23 cellular contexts compared by ENCODE assay signal in the genomic region with DNA sequence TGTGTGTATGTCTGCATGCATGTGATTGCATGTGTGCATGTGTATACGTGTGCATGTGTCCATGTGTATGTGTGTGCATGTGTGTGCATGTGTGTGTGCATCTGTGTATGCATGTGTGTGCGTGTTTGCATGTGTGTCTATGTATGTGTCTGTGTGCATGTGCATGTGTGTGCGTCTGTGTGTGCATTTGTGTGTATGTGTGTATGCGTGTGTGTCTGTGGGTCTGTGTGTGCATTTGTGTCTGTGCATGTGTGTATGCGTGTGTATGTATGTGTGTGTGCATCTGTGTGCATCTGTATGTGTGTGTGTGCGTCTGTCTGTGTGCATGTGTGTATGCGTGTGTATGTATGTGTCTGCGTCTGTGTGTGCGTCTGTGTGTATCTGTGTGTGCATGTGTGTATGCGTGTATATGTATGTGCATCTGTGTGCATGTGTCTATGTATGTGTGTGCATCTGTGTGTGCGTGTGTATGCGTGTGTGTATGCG. TPM values are rescaled to one million over a fixed set of nuclear protein-coding genes. Genes with fewer than 3 reads are reported as not detected.
DNase-seq lines count a peak whose midpoint lies in the region; ATAC-seq and TF ChIP-seq lines count a peak whose summit lies in the region.
"Had no signal": no experiment of that assay in that cellular context is flagged by ENCODE, and none has a peak within 500 bp of the region (broad histone marks: within the 10 kb centered on the region; RNA-seq: fewer than 3 reads in every experiment).

No MANE protein-coding gene starts in this region.

- H3K9me3 ChIP-seq in Peyer's patch = no peaks in the 10 kb centered on the region
- H3K9me3 ChIP-seq: esophagus squamous epithelium, ovary, transverse colon had no signal

- TF ChIP-seq CTCF in activated CD8-positive, alpha-beta T cell treated with anti-CD3 and anti-CD28 coated beads for 36 hours (IDR thresholded peaks at IDR 0.05) = no peak
- TF ChIP-seq CTCF in RWPE1 (conservative IDR thresholded peaks at IDR 0.05; ENCODE audit: low read depth) = no peak
- no peak for TF ChIP-seq CTCF in nephron progenitor cell (IDR thresholded peaks at IDR 0.05)
- TF ChIP-seq CTCF in Peyer's patch (IDR thresholded peaks at IDR 0.05) = no peak

- intact Hi-C loops in activated CD8-positive, alpha-beta T cell treated with anti-CD3 and anti-CD28 coated beads for 36 hours (cut with micrococcal nuclease) = no loop called here

- no peak for DNase-seq in activated CD8-positive, alpha-beta T cell treated with anti-CD3 and anti-CD28 coated beads, Interleukin-2, amount 10 ng/mL, durations not matched to agents 7 days and 5 days
- DNase-seq in activated CD8-positive, alpha-beta T cell treated with anti-CD3 and anti-CD28 coated beads for 36 hours = no peak
- no peak for DNase-seq in RWPE1 (ENCODE audit: low spot score)
- DNase-seq in nephron progenitor cell = no peak
- DNase-seq in Peyer's patch = no peak
- DNase-seq: activated CD4-positive, CD25-positive, alpha-beta regulatory T cell; amygdala; C1 segment of cervical spinal cord; DMS53; esophagus squamous epithelium; left ventricle myocardium superior; NCI-H526 treated with DMSO at 0.1 percent for 48 hours; OCI-M1; ovary; stimulated activated naive CD8-positive, alpha-beta T cell treated with anti-CD3 and anti-CD28 coated beads, Interleukin-15, Interleukin-2, amounts not matched to agents 100 U/mL and 50 U/mL, for 24 hours; transverse colon had no signal

- H3K4me3 ChIP-seq in Peyer's patch = no peak overlapping the region
- H3K4me3 ChIP-seq: esophagus squamous epithelium, ovary, transverse colon had no signal

- no peaks in the 10 kb centered on the region for H3K27me3 ChIP-seq in Peyer's patch
- H3K27me3 ChIP-seq: ovary had no signal

- CTCF ChIA-PET in activated CD8-positive, alpha-beta T cell treated with anti-CD3 and anti-CD28 coated beads, Interleukin-2, amount 10 ng/mL, durations not matched to agents 7 days and 5 days (lab: Charles Lee) = no interaction called here
- CTCF ChIA-PET in activated CD8-positive, alpha-beta T cell treated with anti-CD3 and anti-CD28 coated beads for 36 hours (lab: Charles Lee) = interaction anchor here (0.6 kb wide), 1 partner anchor 17 kb away, joined by 3 read pairs; no protein-coding TSS in a partner anchor
- CTCF ChIA-PET in RWPE1 (lab: Yijun Ruan, JAX) = no interaction called here

- H3K27ac ChIP-seq in RWPE1 (peak overlapping the region; percentile 51; the same call in 1 of the 2 replicates), Peyer's patch (no peak overlapping the region)
- H3K27ac ChIP-seq: esophagus squamous epithelium, ovary, transverse colon had no signal

- ATAC-seq in activated CD8-positive, alpha-beta T cell treated with anti-CD3 and anti-CD28 coated beads, Interleukin-2, amount 10 ng/mL, durations not matched to agents 7 days and 5 days = no peak
- no peak for ATAC-seq in activated CD8-positive, alpha-beta T cell treated with anti-CD3 and anti-CD28 coated beads for 36 hours
- ATAC-seq in GM18517 (IDR thresholded peaks at IDR 0.05; ENCODE audit: unreplicated experiment) = no peak
- ATAC-seq: left ventricle myocardium superior; stimulated activated naive CD8-positive, alpha-beta T cell treated with anti-CD3 and anti-CD28 coated beads, Interleukin-15, Interleukin-2, amounts not matched to agents 100 U/mL and 50 U/mL, for 24 hours had no signal

- peaks cover 43% of the 10 kb centered on the region for H3K4me1 Mint-ChIP-seq in activated CD8-positive, alpha-beta T cell treated with anti-CD3 and anti-CD28 coated beads, Interleukin-2, amount 10 ng/mL, durations not matched to agents 7 days and 5 days (ENCODE audit: low read depth)
- H3K4me1 Mint-ChIP-seq in activated CD8-positive, alpha-beta T cell treated with anti-CD3 and anti-CD28 coated beads for 36 hours (ENCODE audit: low read depth) = peaks cover 29% of the 10 kb centered on the region
- peaks cover 10% of the 10 kb centered on the region for H3K4me1 Mint-ChIP-seq in nephron progenitor cell

- H3K4me1 ChIP-seq in Peyer's patch = peaks cover 0 to 11% (median 5%) of the 10 kb centered on the region in 4 donors

- H3K9me3 Mint-ChIP-seq in activated CD8-positive, alpha-beta T cell treated with anti-CD3 and anti-CD28 coated beads, Interleukin-2, amount 10 ng/mL, durations not matched to agents 7 days and 5 days (ENCODE audit: insufficient read depth) = no peaks in the 10 kb centered on the region
- peaks cover 6% of the 10 kb centered on the region for H3K9me3 Mint-ChIP-seq in activated CD8-positive, alpha-beta T cell treated with anti-CD3 and anti-CD28 coated beads for 36 hours
- no peaks in the 10 kb centered on the region for H3K9me3 Mint-ChIP-seq in nephron progenitor cell

- peaks cover 0 to 23% (median 0%) of the 10 kb centered on the region in 3 donors for H3K36me3 ChIP-seq in Peyer's patch
- H3K36me3 ChIP-seq: ovary, transverse colon had no signal

- POLR2A ChIA-PET in activated CD8-positive, alpha-beta T cell treated with anti-CD3 and anti-CD28 coated beads, Interleukin-2, amount 10 ng/mL, durations not matched to agents 7 days and 5 days (lab: Charles Lee) = no interaction called here
- POLR2A ChIA-PET in activated CD8-positive, alpha-beta T cell treated with anti-CD3 and anti-CD28 coated beads for 36 hours (lab: Charles Lee) = no interaction called here
- POLR2A ChIA-PET in RWPE1 (lab: Yijun Ruan, JAX; ENCODE audit: low non-redundant PET) = no interaction called here

- peaks cover 28% of the 10 kb centered on the region for H3K36me3 Mint-ChIP-seq in activated CD8-positive, alpha-beta T cell treated with anti-CD3 and anti-CD28 coated beads, Interleukin-2, amount 10 ng/mL, durations not matched to agents 7 days and 5 days (ENCODE audit: low read depth)
- peaks cover 14% of the 10 kb centered on the region for H3K36me3 Mint-ChIP-seq in activated CD8-positive, alpha-beta T cell treated with anti-CD3 and anti-CD28 coated beads for 36 hours (ENCODE audit: low read depth)
- no peaks in the 10 kb centered on the region for H3K36me3 Mint-ChIP-seq in nephron progenitor cell (ENCODE audit: low read depth)

- no peaks in the 10 kb centered on the region for H3K27me3 Mint-ChIP-seq in activated CD8-positive, alpha-beta T cell treated with anti-CD3 and anti-CD28 coated beads, Interleukin-2, amount 10 ng/mL, durations not matched to agents 7 days and 5 days (ENCODE audit: low read depth)
- no peaks in the 10 kb centered on the region for H3K27me3 Mint-ChIP-seq in activated CD8-positive, alpha-beta T cell treated with anti-CD3 and anti-CD28 coated beads for 36 hours
- peaks cover 32% of the 10 kb centered on the region for H3K27me3 Mint-ChIP-seq in nephron progenitor cell (ENCODE audit: low read depth, poor library complexity)

- H3K27ac Mint-ChIP-seq in activated CD8-positive, alpha-beta T cell treated with anti-CD3 and anti-CD28 coated beads, Interleukin-2, amount 10 ng/mL, durations not matched to agents 7 days and 5 days = peak overlapping the region; percentile 54
- no peak overlapping the region for H3K27ac Mint-ChIP-seq in activated CD8-positive, alpha-beta T cell treated with anti-CD3 and anti-CD28 coated beads for 36 hours
- H3K27ac Mint-ChIP-seq in nephron progenitor cell = no peak overlapping the region

- TF ChIP-seq POLR2A in Peyer's patch (IDR thresholded peaks at IDR 0.05) = no peak

- no peak overlapping the region for H3K4me3 Mint-ChIP-seq in activated CD8-positive, alpha-beta T cell treated with anti-CD3 and anti-CD28 coated beads, Interleukin-2, amount 10 ng/mL, durations not matched to agents 7 days and 5 days
- H3K4me3 Mint-ChIP-seq in activated CD8-positive, alpha-beta T cell treated with anti-CD3 and anti-CD28 coated beads for 36 hours = no peak overlapping the region
- H3K4me3 Mint-ChIP-seq in nephron progenitor cell = peak overlapping the region; percentile 50

RNA-seq across cellular contexts. Expression of a gene that starts 3.0 kb away (rescaled TPM):
- total RNA-seq in activated CD8-positive, alpha-beta T cell treated with anti-CD3 and anti-CD28 coated beads, Interleukin-2, amount 10 ng/mL, durations not matched to agents 7 days and 5 days = 100 to 1,000 TPM; 162 to 168 TPM
- 10 to 100 TPM; 96.4 to 99.2 TPM for total RNA-seq in activated CD8-positive, alpha-beta T cell treated with anti-CD3 and anti-CD28 coated beads for 36 hours
- total RNA-seq in Peyer's patch = 100 to 1,000 TPM; 117 to 245 (median 199) TPM

RNA-seq across cellular contexts. Expression of a gene that starts 6.4 kb away (rescaled TPM):
- total RNA-seq in activated CD8-positive, alpha-beta T cell treated with anti-CD3 and anti-CD28 coated beads, Interleukin-2, amount 10 ng/mL, durations not matched to agents 7 days and 5 days = 1 to 10 TPM in 1 of 2 experiments, under 1 TPM in 1; 0.63 to 1.0 TPM
- 1 to 10 TPM; 4.0 to 4.8 TPM for total RNA-seq in activated CD8-positive, alpha-beta T cell treated with anti-CD3 and anti-CD28 coated beads for 36 hours
- 10 to 100 TPM in 1 of 4 donors, 1 to 10 TPM in 2, not detected in 1; 2.3 to 13.4 (median 7.8) TPM for total RNA-seq in Peyer's patch
- total RNA-seq: activated CD8-positive, alpha-beta memory T cell treated with anti-CD3 and anti-CD28 coated beads for 36 hours; cardiac septum; glomerular endothelial cell; HT1080 had no signal

RNA-seq across cellular contexts. Expression of a gene that starts 10.3 kb away (rescaled TPM):
- total RNA-seq in activated CD8-positive, alpha-beta T cell treated with anti-CD3 and anti-CD28 coated beads, Interleukin-2, amount 10 ng/mL, durations not matched to agents 7 days and 5 days = 100 to 1,000 TPM; 125 to 136 TPM
- 10 to 100 TPM; 71.8 to 83.3 TPM for total RNA-seq in activated CD8-positive, alpha-beta T cell treated with anti-CD3 and anti-CD28 coated beads for 36 hours
- total RNA-seq in Peyer's patch = 100 to 1,000 TPM in 1 of 4 donors, 10 to 100 TPM in 3; 12.6 to 102 (median 14.5) TPM

RNA-seq across cellular contexts. Expression of a gene that starts 10.6 kb away (rescaled TPM):
- total RNA-seq in activated CD8-positive, alpha-beta T cell treated with anti-CD3 and anti-CD28 coated beads, Interleukin-2, amount 10 ng/mL, durations not matched to agents 7 days and 5 days = 10 to 100 TPM; 44.8 to 46.9 TPM
- 10 to 100 TPM; 50.7 to 54.1 TPM for total RNA-seq in activated CD8-positive, alpha-beta T cell treated with anti-CD3 and anti-CD28 coated beads for 36 hours
- 10 to 100 TPM; 26.6 to 61.9 (median 33.7) TPM for total RNA-seq in Peyer's patch

RNA-seq across cellular contexts. Expression of a gene that starts 28.9 kb away (rescaled TPM):
- total RNA-seq in activated CD8-positive, alpha-beta T cell treated with anti-CD3 and anti-CD28 coated beads, Interleukin-2, amount 10 ng/mL, durations not matched to agents 7 days and 5 days = 1 to 10 TPM; 2.2 to 3.0 TPM
- total RNA-seq in activated CD8-positive, alpha-beta T cell treated with anti-CD3 and anti-CD28 coated beads for 36 hours = not detected
- total RNA-seq in Peyer's patch = not detected
- total RNA-seq: activated CD8-positive, alpha-beta memory T cell treated with anti-CD3 and anti-CD28 coated beads for 36 hours; glomerular endothelial cell; HT1080; left ventricle myocardium superior; mucosa of gallbladder; T-helper 2 cell treated with Interferon-gamma antibody and Interleukin-4, amounts not matched to agents 100 ng/mL and 5 ng/mL, for 36 hours; transverse colon had no signal
